In genomic region chr1:199042193-199042592, GRCh38 we compare ENCODE assay signal across 10 cellular contexts.
"Had no signal": no experiment of that assay in that cellular context is flagged by ENCODE, and none has a peak within 500 bp of the region (broad histone marks: within the 10 kb centered on the region; RNA-seq: fewer than 3 reads in every experiment).

No MANE protein-coding gene starts in this region.

- H3K27me3 ChIP-seq: ascending aorta, esophagus muscularis mucosa, tibial artery, uterus had no signal

- DNase-seq: activated naive CD8-positive, alpha-beta T cell treated with anti-CD3 and anti-CD28 coated beads, Interleukin-2, amount 50 U/mL, for 24 hours; left cardiac atrium; lower lobe of right lung; tibial artery; uterus had no signal

- H3K9me3 ChIP-seq: ascending aorta, esophagus muscularis mucosa, lower lobe of right lung, tibial artery, uterus had no signal

- FAIRE-seq: bronchial epithelial cell, endometrium had no signal

- H3K4me3 ChIP-seq: ascending aorta, esophagus muscularis mucosa, lower lobe of right lung, skin epidermis, tibial artery, uterus had no signal

- H3K4me1 ChIP-seq: ascending aorta, esophagus muscularis mucosa, lower lobe of right lung, tibial artery, uterus had no signal

- H3K27ac ChIP-seq: ascending aorta, esophagus muscularis mucosa, lower lobe of right lung, tibial artery, uterus had no signal

- H3K36me3 ChIP-seq: ascending aorta, esophagus muscularis mucosa, lower lobe of right lung, tibial artery, uterus had no signal

- ATAC-seq: left cardiac atrium, lower lobe of right lung had no signal
